In the genomic region with DNA sequence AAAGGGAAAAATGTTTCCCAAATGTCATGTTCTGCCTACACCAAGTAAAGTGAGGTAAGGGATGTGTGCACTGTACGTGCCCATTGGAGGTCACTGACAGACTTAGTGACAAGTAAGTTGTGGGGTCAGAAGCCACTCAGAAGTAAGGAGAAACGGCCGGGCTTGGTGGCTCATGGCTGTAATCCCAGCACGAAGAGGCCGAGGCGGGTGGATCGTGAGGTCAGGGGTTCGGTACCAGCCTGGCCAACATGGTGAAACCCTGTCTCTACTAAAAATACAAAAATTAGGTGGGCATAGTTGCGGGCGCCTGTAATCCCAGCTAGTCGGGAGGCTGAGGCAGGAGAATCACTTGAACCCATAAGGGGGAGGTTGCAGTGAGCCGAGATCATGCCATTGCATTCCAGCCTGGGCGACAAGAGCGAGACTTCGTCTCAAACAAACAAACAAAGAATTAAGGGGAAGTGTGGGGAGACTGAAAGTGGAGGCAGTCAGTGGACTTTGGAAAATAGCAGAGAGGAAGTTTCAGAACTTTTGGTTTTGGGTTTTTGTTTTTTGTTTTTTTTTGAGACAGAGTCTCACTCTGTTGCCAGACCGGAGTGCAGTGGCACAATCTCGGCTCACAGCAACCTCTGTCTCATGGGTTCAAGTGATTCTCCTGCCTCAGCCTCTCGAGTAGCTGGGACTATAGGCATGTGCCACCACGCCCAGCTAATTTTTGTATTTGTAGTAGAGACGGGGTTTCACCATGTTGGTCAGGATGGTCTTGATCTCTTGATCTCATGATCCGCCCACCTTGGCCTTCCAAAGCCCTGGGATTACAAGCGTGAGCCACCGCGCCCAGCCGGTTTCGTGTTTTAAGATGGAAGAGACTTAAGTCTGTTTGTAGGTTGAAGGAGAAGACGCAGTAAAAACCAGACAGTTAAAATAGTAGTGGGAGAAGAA, we compare ENCODE assay signal across 7 cellular contexts.
DNase-seq lines count a peak whose midpoint lies in the region; ATAC-seq, FAIRE-seq and TF ChIP-seq lines count a peak whose summit lies in the region.
"Not testable (repeated sequence)": the region's sequence is repeated elsewhere in the genome, so short reads cannot be mapped to it uniquely, and the experiment has no call there.

No MANE protein-coding gene starts in this region.

- not testable (repeated sequence) for H3K9me3 ChIP-seq in OCI-LY3 (ENCODE audit: insufficient read depth, low read length); GM12878 (replicated peaks; ENCODE audit: control insufficient read depth, insufficient read depth, low read length); mesodermal cell (ENCODE audit: control insufficient read depth, low read length); spleen

- H3K79me2 ChIP-seq in OCI-LY3 (ENCODE audit: low read length); GM12878 (ENCODE audit: control insufficient read depth, insufficient read depth, low read length): not testable (repeated sequence)

- TF ChIP-seq RAD21 in GM12878 (IDR thresholded peaks at IDR 0.05; ENCODE audit: insufficient read depth, low read depth, low read length) = not testable (repeated sequence)

- SMC1A ChIA-PET in GM12878 (lab: Charles Lee; ENCODE audit: uncharacterized antibody, unreplicated experiment) = interaction anchor here (4.1 to 6.0 kb wide), 2 partner anchors 33 to 41 kb away, joined by 18 to 54 read pairs; no protein-coding TSS in a partner anchor

- not testable (repeated sequence) for H2AFZ ChIP-seq in OCI-LY3 (ENCODE audit: low read depth, low read length)
- H2AFZ ChIP-seq in GM12878 (ENCODE audit: control insufficient read depth, low read depth, low read length) = peak overlapping the region; percentile 74; the same call in 1 of the 2 replicates

- H3K27ac Mint-ChIP-seq in activated CD8-positive, alpha-beta T cell treated with anti-CD3 and anti-CD28 coated beads, Interleukin-2, amount 10 ng/mL, durations not matched to agents 7 days and 5 days = peak overlapping the region; percentile 88

- not testable (repeated sequence) for ATAC-seq in activated CD8-positive, alpha-beta T cell treated with anti-CD3 and anti-CD28 coated beads, Interleukin-2, amount 10 ng/mL, durations not matched to agents 7 days and 5 days; GM12878
- peak; percentile 21 for ATAC-seq in Right ventricle myocardium superior (ENCODE audit: poor library complexity)

- TF ChIP-seq CTCF in OCI-LY3 (IDR thresholded peaks at IDR 0.05; ENCODE audit: low read depth, low read length); GM12878 (IDR thresholded peaks at IDR 0.05 in 2 of 3, conservative IDR thresholded peaks at IDR 0.05 in 1 of 3; ENCODE audit: control insufficient read depth in 2 of 3, extremely low read depth in 1 of 3, insufficient read depth in 1 of 3, low read depth in 3 of 3, low read length in 3 of 3); spleen (IDR thresholded peaks at IDR 0.05 in 8 of 11, conservative IDR thresholded peaks at IDR 0.05 in 3 of 11): not testable (repeated sequence)

- H3K9ac ChIP-seq in OCI-LY3 (ENCODE audit: low read length); GM12878 (ENCODE audit: control insufficient read depth, insufficient read depth, low read length): not testable (repeated sequence)

- H3K4me3 ChIP-seq in OCI-LY3 (ENCODE audit: low read length); GM12878; mesodermal cell (ENCODE audit: extremely low read depth, insufficient read depth, low read length, poor library complexity, severe bottlenecking): not testable (repeated sequence)
- peak overlapping the region in 1 of 8 donors; percentile 52 for H3K4me3 ChIP-seq in spleen

- peaks cover 19% of the 10 kb centered on the region for H3K36me3 Mint-ChIP-seq in activated CD8-positive, alpha-beta T cell treated with anti-CD3 and anti-CD28 coated beads, Interleukin-2, amount 10 ng/mL, durations not matched to agents 7 days and 5 days (ENCODE audit: low read depth)

- H4K20me1 ChIP-seq in OCI-LY3 (ENCODE audit: insufficient read depth, low read length) (peaks cover 26% of the 10 kb centered on the region), GM12878 (ENCODE audit: control insufficient read depth, insufficient read depth) (peaks cover 14% of the 10 kb centered on the region)

- H3K36me3 ChIP-seq in OCI-LY3 (replicated peaks; ENCODE audit: low read depth, low read length) = peaks cover 56% of the 10 kb centered on the region
- H3K36me3 ChIP-seq in GM12878 (ENCODE audit: control insufficient read depth in 2 of 2, insufficient read depth in 2 of 2, low read length in 1 of 2) = peaks cover 21 to 24% of the 10 kb centered on the region in 2 experiments
- not testable (repeated sequence) for H3K36me3 ChIP-seq in mesodermal cell (ENCODE audit: control insufficient read depth, insufficient read depth, low read length)
- peaks cover 0 to 50% (median 11%) of the 10 kb centered on the region in 6 donors for H3K36me3 ChIP-seq in spleen

- peak; percentile 44 for FAIRE-seq in GM18507 (lab: Jason Lieb, UNC)
- not testable (repeated sequence) for FAIRE-seq in GM12878 (lab: Jason Lieb, UNC)

- not testable (repeated sequence) for H3K9me3 Mint-ChIP-seq in activated CD8-positive, alpha-beta T cell treated with anti-CD3 and anti-CD28 coated beads, Interleukin-2, amount 10 ng/mL, durations not matched to agents 7 days and 5 days (ENCODE audit: insufficient read depth)

- RAD21 ChIA-PET in GM12878 (lab: Charles Lee; ENCODE audit: unreplicated experiment) = interaction anchor here (1.3 kb wide), 1 partner anchor 251 kb away, joined by 3 read pairs; no protein-coding TSS in a partner anchor

- intact Hi-C loops in GM12878 (cut with micrococcal nuclease; ENCODE audit: unreplicated experiment) (loop anchor here (5.0 kb wide), 1 partner anchor 127 kb away; no protein-coding TSS in a partner anchor), spleen (cut with DNase I; ENCODE audit: low total_unique reads) (loop anchor here (10.0 kb wide), 1 partner anchor 135 kb away; no protein-coding TSS in a partner anchor)
- intact Hi-C loops in Right ventricle myocardium superior (cut with DNase I) = not testable (repeated sequence)

- BruUV-seq in GM12878 (replicated peaks; lab: Mats Ljungman, UMichigan) = not testable (repeated sequence)

- 96% methylated on average over 27 of the region's 27 CpGs for WGBS in GM12878 (ENCODE audit: insufficient coverage, insufficient replicate concordance, low lambda C conversion rate, missing lambda C conversion rate)
- 91% methylated on average over 21 to 23 of the region's 27 CpGs for WGBS in mesodermal cell (ENCODE audit: insufficient coverage in 2 of 2), 2 experiments
- WGBS in spleen, 5 donors = 72 to 84% (median 78%) methylated on average over 27 of the region's 27 CpGs

- in situ Hi-C loops in GM12878 (cut with MboI) = loop anchor here (5.0 kb wide), 1 partner anchor 142 kb away; no protein-coding TSS in a partner anchor

- not testable (repeated sequence) for DNase-seq in GM18507 (ENCODE audit: extremely low spot score, insufficient read length, low read depth); activated CD8-positive, alpha-beta T cell treated with anti-CD3 and anti-CD28 coated beads, Interleukin-2, amount 10 ng/mL, durations not matched to agents 7 days and 5 days; GM12878 (ENCODE audit: low read depth, low spot score); Right ventricle myocardium superior; spleen

- H3K27me3 ChIP-seq in OCI-LY3 (ENCODE audit: low read depth, low read length); GM12878 (replicated peaks in 1 of 2; ENCODE audit: control insufficient read depth in 2 of 2, insufficient read depth in 2 of 2, low read length in 1 of 2); spleen (replicated peaks in 1 of 7): not testable (repeated sequence)

- TF ChIP-seq POLR2A in GM12878 (IDR thresholded peaks at IDR 0.05; ENCODE audit: low read depth, low read length); spleen (IDR thresholded peaks at IDR 0.05): not testable (repeated sequence)

- H3K27me3 Mint-ChIP-seq in activated CD8-positive, alpha-beta T cell treated with anti-CD3 and anti-CD28 coated beads, Interleukin-2, amount 10 ng/mL, durations not matched to agents 7 days and 5 days (ENCODE audit: low read depth) = not testable (repeated sequence)

- not testable (repeated sequence) for TF ChIP-seq EP300 in GM12878 (IDR thresholded peaks at IDR 0.05; ENCODE audit: borderline replicate concordance in 1 of 2, control insufficient read depth in 1 of 2, low read depth in 2 of 2, low read length in 2 of 2)

- H3K4me1 ChIP-seq in OCI-LY3 (ENCODE audit: low read length) (peaks cover 48% of the 10 kb centered on the region), GM12878 (ENCODE audit: control insufficient read depth, insufficient read depth, low read length) (peaks cover 50% of the 10 kb centered on the region), mesodermal cell (ENCODE audit: control insufficient read depth, insufficient read depth, low read length, poor library complexity, severe bottlenecking) (peaks cover 14% of the 10 kb centered on the region), spleen (peaks cover 17 to 64% (median 58%) of the 10 kb centered on the region in 6 donors)

- POLR2A ChIA-PET in activated CD8-positive, alpha-beta T cell treated with anti-CD3 and anti-CD28 coated beads, Interleukin-2, amount 10 ng/mL, durations not matched to agents 7 days and 5 days (lab: Charles Lee) = not testable (repeated sequence)
- POLR2A ChIA-PET in GM12878 (lab: Charles Lee) = interaction anchor here (0.6 to 1.3 kb wide), 3 partner anchors 35 to 128 kb away, joined by 3 to 7 read pairs (median 3); no protein-coding TSS in a partner anchor

- 0 out of 2 replicates have a peak overlapping the region, but pooled peaks have one; percentile 18 for H3K4me2 ChIP-seq in OCI-LY3 (ENCODE audit: low read length)
- H3K4me2 ChIP-seq in GM12878 (ENCODE audit: control insufficient read depth, insufficient read depth) = peak overlapping the region; percentile 35

- peak overlapping the region; percentile 17 for H3K4me3 Mint-ChIP-seq in activated CD8-positive, alpha-beta T cell treated with anti-CD3 and anti-CD28 coated beads, Interleukin-2, amount 10 ng/mL, durations not matched to agents 7 days and 5 days

- CTCF ChIA-PET in activated CD8-positive, alpha-beta T cell treated with anti-CD3 and anti-CD28 coated beads, Interleukin-2, amount 10 ng/mL, durations not matched to agents 7 days and 5 days (lab: Charles Lee) = not testable (repeated sequence)
- CTCF ChIA-PET in GM12878 (lab: Yijun Ruan, JAX) = interaction anchor here (6.1 kb wide), 1 partner anchor 141 kb away, joined by 86 read pairs; no protein-coding TSS in a partner anchor

- H3K27ac ChIP-seq in OCI-LY3 (ENCODE audit: low read length) = peak overlapping the region; percentile 62
- H3K27ac ChIP-seq in GM12878 (ENCODE audit: control insufficient read depth, insufficient read depth) = peak overlapping the region; percentile 70
- H3K27ac ChIP-seq in mesodermal cell (ENCODE audit: low read depth, low read length, severe bottlenecking) = peak overlapping the region; percentile 75
- peak overlapping the region; percentile 70 to 94 (median 88) for H3K27ac ChIP-seq in spleen

- peaks cover 50% of the 10 kb centered on the region for H3K4me1 Mint-ChIP-seq in activated CD8-positive, alpha-beta T cell treated with anti-CD3 and anti-CD28 coated beads, Interleukin-2, amount 10 ng/mL, durations not matched to agents 7 days and 5 days (ENCODE audit: low read depth)
